ENCODE assay signal across 11 cellular contexts in the genomic region with DNA sequence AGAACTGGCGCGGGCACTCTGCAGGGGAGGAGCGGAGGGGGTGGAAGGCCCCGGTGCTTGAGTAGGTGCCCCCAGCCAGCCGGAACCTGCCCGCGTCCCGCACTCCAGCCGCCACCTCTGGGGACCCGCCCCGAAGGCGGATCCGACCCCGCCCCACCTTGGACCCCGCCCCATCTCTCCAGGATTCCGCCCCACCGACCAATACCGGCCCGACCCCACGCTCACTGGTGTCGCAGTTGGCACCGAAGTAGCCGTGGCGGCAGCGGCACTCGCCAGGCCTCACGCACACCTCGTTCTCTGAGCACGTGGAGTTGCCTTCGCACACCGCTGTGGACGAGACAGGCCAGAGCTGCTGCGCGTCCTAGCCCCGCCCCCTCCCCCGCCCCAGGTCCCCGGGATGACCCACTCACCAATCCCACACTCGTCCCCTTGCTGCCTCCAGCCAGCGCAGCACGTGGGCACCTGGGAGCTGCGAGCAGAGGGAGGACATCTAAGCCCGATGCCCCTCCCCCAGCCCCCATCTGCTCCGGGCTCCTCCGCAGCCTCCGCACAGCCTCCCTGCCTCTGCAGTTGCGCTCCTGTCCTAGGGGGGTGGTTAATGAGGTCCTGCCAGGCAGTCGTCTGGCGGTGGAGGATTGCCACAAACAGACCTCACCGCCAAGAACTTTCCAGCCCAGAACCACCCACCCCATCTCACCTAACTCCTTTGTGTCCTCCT. TPM values are rescaled to one million over a fixed set of nuclear protein-coding genes. Genes with fewer than 3 reads are reported as not detected.
DNase-seq lines count a peak whose midpoint lies in the region; TF ChIP-seq lines count a peak whose summit lies in the region.
"Had no signal": no experiment of that assay in that cellular context is flagged by ENCODE, and none has a peak within 500 bp of the region (broad histone marks: within the 10 kb centered on the region; RNA-seq: fewer than 3 reads in every experiment).

No MANE protein-coding gene starts in this region.

- peaks cover 24% of the 10 kb centered on the region for H3K27me3 ChIP-seq in CD4-positive, alpha-beta memory T cell (ENCODE audit: insufficient read depth, low read length)
- peaks cover 3 to 11% of the 10 kb centered on the region in 2 donors for H3K27me3 ChIP-seq in esophagus (ENCODE audit: control insufficient read depth in 1 of 2, insufficient read depth in 2 of 2, low read length in 2 of 2)

- H3K27me3 Mint-ChIP-seq in CD4-positive, alpha-beta memory T cell, result peaks cover 20 to 21% of the 10 kb centered on the region in 2 donors
- H3K27me3 Mint-ChIP-seq in progenitor cell of endocrine pancreas, result peaks cover 49% of the 10 kb centered on the region

- POLR2A ChIA-PET in CD4-positive, alpha-beta memory T cell (lab: Charles Lee; ENCODE audit: partially characterized antibody), result interaction anchor here (1.4 to 3.2 kb wide), 3 partner anchors 8 to 135 kb away, joined by 4 to 11 read pairs (median 4); no protein-coding TSS in a partner anchor

- H3K4me3 Mint-ChIP-seq in CD4-positive, alpha-beta memory T cell, result peak overlapping the region in 6 of 8 donors; percentile 40 to 72 (median 55)
- peak overlapping the region; percentile 51 for H3K4me3 Mint-ChIP-seq in progenitor cell of endocrine pancreas (ENCODE audit: low read depth)

- TF ChIP-seq EP300 in Ishikawa (IDR thresholded peaks at IDR 0.05; ENCODE audit: borderline replicate concordance), result no peak

- no peaks in the 10 kb centered on the region for H3K36me3 Mint-ChIP-seq in CD4-positive, alpha-beta memory T cell
- H3K36me3 Mint-ChIP-seq in progenitor cell of endocrine pancreas (ENCODE audit: insufficient read depth), result peaks cover 16% of the 10 kb centered on the region

- CTCF ChIA-PET in CD4-positive, alpha-beta memory T cell (lab: Charles Lee; ENCODE audit: partially characterized antibody), result interaction anchor here (0.9 to 1.4 kb wide), 2 partner anchors 13 to 29 kb away, joined by 3 to 6 read pairs; no protein-coding TSS in a partner anchor

- no peaks in the 10 kb centered on the region for H3K9me3 ChIP-seq in CD4-positive, alpha-beta memory T cell (ENCODE audit: control insufficient read depth in 1 of 2, low read length in 2 of 2)
- H3K9me3 ChIP-seq in esophagus (ENCODE audit: control insufficient read depth in 2 of 2, insufficient read depth in 1 of 2, low read depth in 1 of 2, low read length in 1 of 2), result no peaks in the 10 kb centered on the region

- H3K4me1 Mint-ChIP-seq in CD4-positive, alpha-beta memory T cell, result peaks cover 8 to 50% (median 18%) of the 10 kb centered on the region in 4 donors
- no peaks in the 10 kb centered on the region for H3K4me1 Mint-ChIP-seq in progenitor cell of endocrine pancreas (ENCODE audit: low read depth)

- no peak for TF ChIP-seq CTCF in progenitor cell of endocrine pancreas (IDR thresholded peaks at IDR 0.05; ENCODE audit: unreplicated experiment)

- intact Hi-C loops in CD4-positive, alpha-beta memory T cell (cut with micrococcal nuclease), result loop anchor here (1.0 kb wide), 1 partner anchor 65 kb away; no protein-coding TSS in a partner anchor

- H3K9me3 Mint-ChIP-seq in CD4-positive, alpha-beta memory T cell, result no peaks in the 10 kb centered on the region
- H3K9me3 Mint-ChIP-seq in progenitor cell of endocrine pancreas (ENCODE audit: low read depth), result no peaks in the 10 kb centered on the region

- H3K4me3 ChIP-seq in CD4-positive, alpha-beta memory T cell (ENCODE audit: low read length in 2 of 2), result peak overlapping the region in 1 of 2 donors; percentile 65
- peak overlapping the region; percentile 12 to 24 for H3K4me3 ChIP-seq in esophagus (ENCODE audit: low read depth in 1 of 2, low read length in 2 of 2)
- H3K4me3 ChIP-seq: SK-N-MC had no signal

- no peak for DNase-seq in CD4-positive, alpha-beta memory T cell
- DNase-seq in progenitor cell of endocrine pancreas (ENCODE audit: low spot score, unreplicated experiment) (no peak), DMS53 (lab: John Stamatoyannopoulos, UW) (no peak), NCI-H524 (lab: John Stamatoyannopoulos, UW) (no peak), KG1 (lab: John Stamatoyannopoulos, UW) (no peak), NCI-H1105 (lab: John Stamatoyannopoulos, UW) (no peak)
- DNase-seq: GF-D8, NCI-H187 had no signal

- H3K36me3 ChIP-seq in CD4-positive, alpha-beta memory T cell (ENCODE audit: insufficient read depth, low read length), result no peaks in the 10 kb centered on the region
- H3K36me3 ChIP-seq in esophagus (ENCODE audit: control insufficient read depth in 2 of 2, insufficient read depth in 2 of 2, low read length in 1 of 2), result no peaks in the 10 kb centered on the region

- H3K27ac ChIP-seq in CD4-positive, alpha-beta memory T cell (ENCODE audit: low read depth, low read length), result no peak overlapping the region
- no peak overlapping the region for H3K27ac ChIP-seq in esophagus (ENCODE audit: low read depth in 2 of 2, low read length in 1 of 2)
- H3K27ac ChIP-seq: SK-N-MC had no signal

- WGBS in esophagus, 2 donors, result 40 to 48% methylated on average over 45 to 49 of the region's 49 CpGs

- no peak for TF ChIP-seq RAD21 in Ishikawa (IDR thresholded peaks at IDR 0.05; ENCODE audit: low read depth)

- H3K27ac Mint-ChIP-seq in CD4-positive, alpha-beta memory T cell, result peak overlapping the region in 1 of 7 donors; percentile 42
- H3K27ac Mint-ChIP-seq in progenitor cell of endocrine pancreas, result no peak overlapping the region

- peaks cover 38% of the 10 kb centered on the region for H3K4me1 ChIP-seq in CD4-positive, alpha-beta memory T cell (ENCODE audit: insufficient read depth, low read length)
- H3K4me1 ChIP-seq in esophagus (ENCODE audit: control insufficient read depth in 2 of 2, insufficient read depth in 2 of 2, low read length in 1 of 2), result peaks cover 6 to 29% of the 10 kb centered on the region in 2 donors

TF ChIP-seq in Ishikawa, 13 proteins besides CTCF, POLR2A, EP300 and RAD21:
- TF ChIP-seq EGR1 (IDR thresholded peaks at IDR 0.05) (no peak), CREB1 (IDR thresholded peaks at IDR 0.05; ENCODE audit: low read depth) (no peak), CEBPB (IDR thresholded peaks at IDR 0.05) (no peak), YY1 (IDR thresholded peaks at IDR 0.05; ENCODE audit: low read depth) (no peak), TEAD4 (IDR thresholded peaks at IDR 0.05) (no peak), NFIC (IDR thresholded peaks at IDR 0.05) (no peak)
- TF ChIP-seq, protein P1, sequence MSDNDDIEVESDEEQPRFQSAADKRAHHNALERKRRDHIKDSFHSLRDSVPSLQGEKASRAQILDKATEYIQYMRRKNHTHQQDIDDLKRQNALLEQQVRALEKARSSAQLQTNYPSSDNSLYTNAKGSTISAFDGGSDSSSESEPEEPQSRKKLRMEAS (IDR thresholded peaks at IDR 0.05), result peak; percentile 10
- TF ChIP-seq, protein P2, sequence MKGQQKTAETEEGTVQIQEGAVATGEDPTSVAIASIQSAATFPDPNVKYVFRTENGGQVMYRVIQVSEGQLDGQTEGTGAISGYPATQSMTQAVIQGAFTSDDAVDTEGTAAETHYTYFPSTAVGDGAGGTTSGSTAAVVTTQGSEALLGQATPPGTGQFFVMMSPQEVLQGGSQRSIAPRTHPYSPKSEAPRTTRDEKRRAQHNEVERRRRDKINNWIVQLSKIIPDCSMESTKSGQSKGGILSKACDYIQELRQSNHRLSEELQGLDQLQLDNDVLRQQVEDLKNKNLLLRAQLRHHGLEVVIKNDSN (IDR thresholded peaks at IDR 0.05), result no peak

RNA-seq across cellular contexts. Expression of gene SCARF2, which starts 5.9 kb away (rescaled TPM):
- total RNA-seq in CD4-positive, alpha-beta memory T cell, result 1 to 10 TPM; 2.6 to 2.7 TPM
- polyA plus RNA-seq in CD4-positive, alpha-beta memory T cell, result 1 to 10 TPM in 1 of 2 donors, under 1 TPM in 1; 0.12 to 1.1 TPM
- 1 to 10 TPM in 1 of 2 donors, under 1 TPM in 1; 0.57 to 1.0 TPM for polyA plus RNA-seq in esophagus
- total RNA-seq in progenitor cell of endocrine pancreas, result 14.4 and 14.6 TPM in 2 replicates

RNA-seq across cellular contexts. Expression of gene ZNF74, which starts 37.7 kb away (rescaled TPM):
- 10 to 100 TPM; 16.5 to 17.4 TPM for total RNA-seq in CD4-positive, alpha-beta memory T cell
- polyA plus RNA-seq in CD4-positive, alpha-beta memory T cell, result 10 to 100 TPM in 1 of 2 donors, 1 to 10 TPM in 1; 3.0 to 10.1 TPM
- polyA plus RNA-seq in esophagus, result 1 to 10 TPM; 3.8 to 4.0 TPM
- total RNA-seq in progenitor cell of endocrine pancreas, result 48.8 and 52.1 TPM in 2 replicates
